Comparison of ENCODE assay signal across 1 cellular context in genomic region chr5:110968246-110969005, GRCh38.
TF ChIP-seq lines count a peak whose summit lies in the region.

No MANE protein-coding gene starts in this region.

TF ChIP-seq in IMR-90, 13 proteins besides CTCF, POLR2A, EP300 and RAD21:
- TF ChIP-seq FOS (IDR thresholded peaks at IDR 0.05; ENCODE audit: low read depth, low read length), result no peak
- no peak for TF ChIP-seq BHLHE40 (IDR thresholded peaks at IDR 0.05; ENCODE audit: low read depth, low read length)
- no peak for TF ChIP-seq MXI1 (IDR thresholded peaks at IDR 0.05; ENCODE audit: borderline replicate concordance, low read depth, low read length)
- no peak for TF ChIP-seq ELK1 (IDR thresholded peaks at IDR 0.05; ENCODE audit: borderline replicate concordance, low read depth, low read length)
- TF ChIP-seq MAFK (IDR thresholded peaks at IDR 0.05; ENCODE audit: low read depth, low read length), result no peak
- TF ChIP-seq USF2 (IDR thresholded peaks at IDR 0.05; ENCODE audit: low read depth, low read length), result no peak
- no peak for TF ChIP-seq RFX5 (IDR thresholded peaks at IDR 0.05; ENCODE audit: low read depth, low read length)
- TF ChIP-seq CHD1 (IDR thresholded peaks at IDR 0.05; ENCODE audit: low read depth, low read length), result no peak
TF ChIP-seq in IMR-90: peak in this region for 0.
